ENCODE assay signal across 7 cellular contexts in genomic region chr14:41096131-41096530, GRCh38.
"Had no signal": no experiment of that assay in that cellular context is flagged by ENCODE, and none has a peak within 500 bp of the region (broad histone marks: within the 10 kb centered on the region; RNA-seq: fewer than 3 reads in every experiment).

No MANE protein-coding gene starts in this region.

- H3K4me2 ChIP-seq: KMS-11 had no signal

- DNase-seq: IMR-90, KBM-7, KG1 had no signal

- H3K4me3 ChIP-seq: K562 had no signal

- ATAC-seq: HepG2, K562 had no signal

- H3K27ac ChIP-seq: HL-60, KMS-11 had no signal
